9 cellular contexts compared by ENCODE assay signal in the genomic region with DNA sequence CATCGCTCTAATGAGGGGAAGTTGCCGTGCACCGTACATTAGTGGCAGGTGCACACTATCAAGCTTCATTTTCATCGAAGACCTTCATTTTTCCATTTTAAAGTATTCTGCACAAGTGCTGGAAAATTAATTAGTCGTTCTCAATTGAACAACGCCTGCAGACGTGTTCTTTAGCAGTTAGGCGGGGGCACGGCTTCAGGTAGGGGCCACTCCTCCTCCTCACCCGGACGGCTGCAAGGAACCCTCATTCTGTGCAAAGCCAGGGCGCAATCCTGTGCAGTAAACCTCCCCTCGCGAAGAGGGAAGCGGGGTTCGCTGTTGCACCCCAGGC. TPM values are rescaled to one million over a fixed set of nuclear protein-coding genes. Genes with fewer than 3 reads are reported as not detected.
DNase-seq lines count a peak whose midpoint lies in the region; ATAC-seq and TF ChIP-seq lines count a peak whose summit lies in the region.
"Had no signal": no experiment of that assay in that cellular context is flagged by ENCODE, and none has a peak within 500 bp of the region (broad histone marks: within the 10 kb centered on the region; RNA-seq: fewer than 3 reads in every experiment).

No MANE protein-coding gene starts in this region.

- peaks cover 52% of the 10 kb centered on the region for H3K27me3 Mint-ChIP-seq in activated T-cell treated with anti-CD3 and anti-CD28 coated beads, Interleukin-2, amount 50 U/mL, for 24 hours
- H3K27me3 Mint-ChIP-seq in MCF 10A (ENCODE audit: insufficient read depth, unreplicated experiment), result no peaks in the 10 kb centered on the region

- H3K4me1 ChIP-seq in mesenchymal stem cell (ENCODE audit: control insufficient read depth, insufficient read depth, low read depth, low read length) (peaks cover 10% of the 10 kb centered on the region), tibial nerve (peaks cover 0 to 12% (median 0%) of the 10 kb centered on the region in 4 donors)

- no peak overlapping the region for H4K91ac ChIP-seq in mesenchymal stem cell (ENCODE audit: low read length)

- TF ChIP-seq POLR2A in tibial nerve (IDR thresholded peaks at IDR 0.05), result no peak

- no peak overlapping the region for H2BK15ac ChIP-seq in mesenchymal stem cell (ENCODE audit: low read depth, poor library complexity, severe bottlenecking)

- peak overlapping the region in 1 of 2 experiments; percentile 2 for H3K23ac ChIP-seq in mesenchymal stem cell (ENCODE audit: low read length in 2 of 2)

- H3K36me3 ChIP-seq in mesenchymal stem cell (ENCODE audit: control insufficient read depth in 1 of 2, insufficient read depth in 2 of 2, low read depth in 1 of 2, low read length in 2 of 2) (no peaks in the 10 kb centered on the region), tibial nerve (no peaks in the 10 kb centered on the region)

- H2BK5ac ChIP-seq in mesenchymal stem cell (ENCODE audit: low read depth, low read length, poor library complexity, severe bottlenecking), result no peak overlapping the region

- CTCF ChIA-PET in MCF 10A (lab: Yijun Ruan, JAX), result interaction anchor here (0.7 to 7.2 kb wide), 37 partner anchors 10 to 1071 kb away, joined by 3 to 100 read pairs (median 4); no protein-coding TSS in a partner anchor

- TF ChIP-seq CTCF in MCF 10A (IDR thresholded peaks at IDR 0.05; ENCODE audit: unreplicated experiment) (no peak), tibial nerve (IDR thresholded peaks at IDR 0.05) (no peak)

- H3K27ac Mint-ChIP-seq in activated T-cell treated with anti-CD3 and anti-CD28 coated beads, Interleukin-2, amount 50 U/mL, for 24 hours, result no peak overlapping the region
- H3K27ac Mint-ChIP-seq in MCF 10A (ENCODE audit: low read depth, unreplicated experiment), result no peak overlapping the region

- TF ChIP-seq EP300 in tibial nerve (IDR thresholded peaks at IDR 0.05), result no peak

- WGBS in mesenchymal stem cell, result 43% methylated on average over 16 of the region's 16 CpGs
- 27 to 34% methylated on average over 16 of the region's 16 CpGs for WGBS in tibial nerve, 2 donors

- intact Hi-C loops in MCF 10A (cut with micrococcal nuclease), result loop anchor here (1.0 to 2.0 kb wide), 5 partner anchors 63 to 886 kb away; no protein-coding TSS in a partner anchor

- H3K4ac ChIP-seq in mesenchymal stem cell (ENCODE audit: low read depth in 1 of 2, low read length in 2 of 2), result no peak overlapping the region

- POLR2A ChIA-PET in MCF 10A (lab: Yijun Ruan, JAX), result interaction anchor here (0.7 to 1.7 kb wide), 6 partner anchors 20 to 1072 kb away, joined by 3 to 9 read pairs (median 4); no protein-coding TSS in a partner anchor

- H4K8ac ChIP-seq in mesenchymal stem cell (ENCODE audit: low read length), result no peak overlapping the region

- no peak overlapping the region for H3K27ac ChIP-seq in mesenchymal stem cell (ENCODE audit: low read length, poor library complexity, severe bottlenecking)
- peak overlapping the region in 2 of 4 donors; percentile 55 to 86 for H3K27ac ChIP-seq in tibial nerve

- peak overlapping the region; percentile 75 for H3K4me2 ChIP-seq in mesenchymal stem cell (ENCODE audit: low read length, poor library complexity, severe bottlenecking)

- DNase-seq in activated T-cell treated with anti-CD3 and anti-CD28 coated beads, Interleukin-2, amount 50 U/mL, for 24 hours, result no peak
- no peak for DNase-seq in activated T-cell treated with anti-CD3 and anti-CD28 coated beads for 4 hours
- no peak for DNase-seq in MCF 10A (ENCODE audit: unreplicated experiment)
- DNase-seq in mesenchymal stem cell, result no peak
- no peak for DNase-seq in tibial nerve (ENCODE audit: low spot score in 2 of 2)
- no peak for DNase-seq in DMS153 (lab: John Stamatoyannopoulos, UW)
- DNase-seq in hippocampal formation (lab: John Stamatoyannopoulos, UW), result no peak
- DNase-seq: NCI-H1930 had no signal

- H3K4me3 ChIP-seq in mesenchymal stem cell (ENCODE audit: insufficient read depth in 1 of 2, low read depth in 1 of 2, low read length in 2 of 2) (peak overlapping the region in 1 of 2 experiments; percentile 70), tibial nerve (peak overlapping the region; percentile 44 to 62 (median 52))

- no peaks in the 10 kb centered on the region for H3K79me1 ChIP-seq in mesenchymal stem cell (replicated peaks; ENCODE audit: low read length, poor library complexity, severe bottlenecking)

- H3K9ac ChIP-seq in mesenchymal stem cell (ENCODE audit: low read length), result peak overlapping the region; percentile 88

- H2BK120ac ChIP-seq in mesenchymal stem cell (ENCODE audit: low read depth, low read length), result no peak overlapping the region

- H3K14ac ChIP-seq in mesenchymal stem cell (ENCODE audit: low read length in 2 of 2), result no peak overlapping the region

- no peaks in the 10 kb centered on the region for H3K9me3 Mint-ChIP-seq in activated T-cell treated with anti-CD3 and anti-CD28 coated beads, Interleukin-2, amount 50 U/mL, for 24 hours
- no peaks in the 10 kb centered on the region for H3K9me3 Mint-ChIP-seq in MCF 10A (ENCODE audit: unreplicated experiment)

- peaks cover 7% of the 10 kb centered on the region for H3K4me1 Mint-ChIP-seq in activated T-cell treated with anti-CD3 and anti-CD28 coated beads, Interleukin-2, amount 50 U/mL, for 24 hours (ENCODE audit: low read depth)
- peaks cover 12% of the 10 kb centered on the region for H3K4me1 Mint-ChIP-seq in MCF 10A (ENCODE audit: insufficient read depth, unreplicated experiment)

- no peak for ATAC-seq in GM18858 (IDR thresholded peaks at IDR 0.05; ENCODE audit: unreplicated experiment)

- BruUV-seq in MCF 10A (replicated peaks; lab: Mats Ljungman, UMichigan), result no TSS peak

- H2AFZ ChIP-seq in mesenchymal stem cell (ENCODE audit: low read depth, low read length), result no peak overlapping the region

- H2BK12ac ChIP-seq in mesenchymal stem cell (ENCODE audit: low read length in 2 of 2), result no peak overlapping the region

- H3K18ac ChIP-seq in mesenchymal stem cell (ENCODE audit: low read depth in 1 of 2, low read length in 2 of 2), result no peak overlapping the region

- H3K36me3 Mint-ChIP-seq in activated T-cell treated with anti-CD3 and anti-CD28 coated beads, Interleukin-2, amount 50 U/mL, for 24 hours (ENCODE audit: low read depth), result no peaks in the 10 kb centered on the region
- no peaks in the 10 kb centered on the region for H3K36me3 Mint-ChIP-seq in MCF 10A (ENCODE audit: insufficient read depth, unreplicated experiment)

- peak overlapping the region; percentile 71 for H3K4me3 Mint-ChIP-seq in activated T-cell treated with anti-CD3 and anti-CD28 coated beads, Interleukin-2, amount 50 U/mL, for 24 hours
- H3K4me3 Mint-ChIP-seq in MCF 10A (ENCODE audit: unreplicated experiment), result peak overlapping the region; percentile 31

- H2AK5ac ChIP-seq in mesenchymal stem cell (ENCODE audit: low read length, severe bottlenecking), result no peak overlapping the region

- no peaks in the 10 kb centered on the region for H3K9me3 ChIP-seq in mesenchymal stem cell (ENCODE audit: control insufficient read depth, low read length)
- no peaks in the 10 kb centered on the region for H3K9me3 ChIP-seq in tibial nerve

- H3K27me3 ChIP-seq in mesenchymal stem cell (ENCODE audit: control insufficient read depth in 1 of 2, insufficient read depth in 1 of 2, low read length in 2 of 2) (peaks cover 2 to 27% of the 10 kb centered on the region in 2 experiments), tibial nerve (no peaks in the 10 kb centered on the region)

RNA-seq across cellular contexts. Expression of a gene that starts 39.7 kb away (rescaled TPM):
- 47.4 and 54.8 TPM in 2 replicates for total RNA-seq in MCF 10A (2022)
- polyA plus RNA-seq in mesenchymal stem cell (2013, experiment 1 of 2), result 5.0 TPM
- polyA plus RNA-seq in mesenchymal stem cell (2013, experiment 2 of 2), result 4.9 TPM
- 10 to 100 TPM; 71.2 to 81.4 (median 75.7) TPM for total RNA-seq in tibial nerve
